Comparison of ENCODE assay signal across 8 cellular contexts in the genomic region with DNA sequence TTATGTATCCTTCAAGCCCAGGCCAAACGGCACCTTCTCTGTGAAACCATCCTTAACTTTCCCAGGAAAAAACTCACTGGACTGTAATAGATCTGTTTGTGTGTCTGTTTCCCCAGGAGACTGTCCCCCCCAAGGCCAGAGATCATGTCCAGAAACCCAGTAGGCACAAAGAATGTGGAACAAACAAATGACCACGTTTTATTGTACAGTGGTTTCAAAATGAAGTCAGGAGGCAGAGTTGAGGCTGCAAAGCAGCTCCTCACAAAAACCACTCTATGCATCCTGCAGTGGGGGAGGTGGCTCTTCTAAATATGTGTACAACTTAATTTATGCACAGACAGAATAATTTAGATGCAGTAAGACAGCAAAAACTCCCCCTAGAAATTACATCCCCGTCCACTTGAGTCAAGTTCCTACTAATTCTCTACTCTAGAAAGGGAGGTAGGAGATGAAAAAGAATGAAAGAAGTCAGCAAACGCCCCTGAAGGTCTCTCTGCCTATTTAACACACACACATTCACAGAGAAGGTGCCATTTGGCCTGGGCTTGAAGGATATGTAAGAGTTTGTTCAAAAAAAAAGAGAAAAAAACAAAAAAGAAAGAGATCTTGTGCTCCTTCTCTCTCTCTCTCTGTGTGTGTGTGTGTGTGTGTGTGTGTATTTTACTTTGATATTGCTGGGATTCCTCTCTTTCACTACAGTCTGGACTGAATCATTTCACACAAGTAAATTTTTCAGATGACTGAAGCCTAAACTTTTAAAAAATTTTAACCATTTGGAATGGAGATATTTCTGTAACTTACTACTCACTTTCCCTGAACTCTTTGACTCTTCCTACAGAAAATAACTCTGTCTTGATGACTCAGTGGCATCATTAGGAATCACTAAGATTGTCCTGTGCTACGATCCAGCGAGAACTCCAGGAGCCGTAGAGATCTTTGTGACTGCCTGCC. TPM values are rescaled to one million over a fixed set of nuclear protein-coding genes. Genes with fewer than 3 reads are reported as not detected.
DNase-seq lines count a peak whose midpoint lies in the region; ATAC-seq and TF ChIP-seq lines count a peak whose summit lies in the region.

No MANE protein-coding gene starts in this region.

- DNase-seq in activated naive CD4-positive, alpha-beta T cell treated with Interleukin-2 at 50 U/mL for 16 hours = peak; percentile 43
- DNase-seq in activated naive CD4-positive, alpha-beta T cell treated with anti-CD3 and anti-CD28 coated beads, Interleukin-2, amount 50 U/mL, for 16 hours = no peak
- no peak for DNase-seq in chondrocyte (ENCODE audit: low spot score)
- no peak for DNase-seq in thyroid gland
- no peak for DNase-seq in anterior cingulate cortex (lab: John Stamatoyannopoulos, UW)
- no peak for DNase-seq in NCI-H187 (lab: John Stamatoyannopoulos, UW)
- no peak for DNase-seq in NCI-H82 (lab: John Stamatoyannopoulos, UW)

- intact Hi-C loops in thyroid gland (cut with DNase I) = no loop called here

- 63 to 66% methylated on average over 7 of the region's 7 CpGs for WGBS in thyroid gland, 2 donors

- H3K27ac ChIP-seq in thyroid gland = peak overlapping the region; percentile 12 to 79 (median 79)

- TF ChIP-seq POLR2A in thyroid gland (IDR thresholded peaks at IDR 0.05) = no peak

- peak overlapping the region; percentile 92 for H3K27ac Mint-ChIP-seq in chondrocyte (ENCODE audit: unreplicated experiment)

- H3K4me3 ChIP-seq in thyroid gland (replicated peaks in 1 of 3) = no peak overlapping the region

- no peak overlapping the region for H3K4me3 Mint-ChIP-seq in chondrocyte (ENCODE audit: unreplicated experiment)

- H3K9me3 Mint-ChIP-seq in chondrocyte (ENCODE audit: low read depth) = no peaks in the 10 kb centered on the region

- ATAC-seq in HG03196 (IDR thresholded peaks at IDR 0.05; ENCODE audit: unreplicated experiment) = peak; percentile 43

- H3K36me3 Mint-ChIP-seq in chondrocyte (ENCODE audit: low read depth) = no peaks in the 10 kb centered on the region

- H3K27me3 Mint-ChIP-seq in chondrocyte (ENCODE audit: low read depth) = no peaks in the 10 kb centered on the region

- H3K27me3 ChIP-seq in thyroid gland = no peaks in the 10 kb centered on the region

- no peaks in the 10 kb centered on the region for H3K36me3 ChIP-seq in thyroid gland

- peaks cover 36% of the 10 kb centered on the region for H3K4me1 Mint-ChIP-seq in chondrocyte (ENCODE audit: low read depth)

- peaks cover 57 to 82% of the 10 kb centered on the region in 2 donors for H3K4me1 ChIP-seq in thyroid gland

- no peaks in the 10 kb centered on the region for H3K9me3 ChIP-seq in thyroid gland

- no peak for TF ChIP-seq CTCF in chondrocyte (IDR thresholded peaks at IDR 0.05)
- TF ChIP-seq CTCF in thyroid gland (IDR thresholded peaks at IDR 0.05) = no peak

RNA-seq across cellular contexts. Expression of a gene that starts 19.5 kb away (rescaled TPM):
- total RNA-seq in chondrocyte (4.2 to 8.6 TPM (median 8.4 TPM) in 3 replicates), thyroid gland (100 to 1,000 TPM; 108 to 163 (median 115) TPM)

Comparison
In these comparisons a context has a peak if more than half of its experiments do, and no peak if none do; other contexts are left out.
1. RNA of a gene that starts 19.5 kb away (total RNA-seq): 108 to 163 TPM in thyroid gland; 4.2 to 8.6 TPM in chondrocyte; every median in the first group is over 10 times any median in the second.